Comparison of ENCODE assay signal across 33 cellular contexts in genomic region chr6:36042618-36043260, GRCh38. TPM values are rescaled to one million over a fixed set of nuclear protein-coding genes. Genes with fewer than 3 reads are reported as not detected.
"Had no signal": no experiment of that assay in that cellular context is flagged by ENCODE, and none has a peak within 500 bp of the region (broad histone marks: within the 10 kb centered on the region; RNA-seq: fewer than 3 reads in every experiment).

No MANE protein-coding gene starts in this region.

- H3K27ac ChIP-seq: breast epithelium, coronary artery, dorsolateral prefrontal cortex, heart right ventricle, left ventricle myocardium inferior, pancreas, prostate gland, sigmoid colon, stomach, suprapubic skin, tibial nerve had no signal

- H3K27ac Mint-ChIP-seq: activated CD4-positive, alpha-beta memory T cell treated with anti-CD3 and anti-CD28 coated beads, Interleukin-2, amount 10 ng/mL, durations not matched to agents 7 days and 5 days; activated naive CD4-positive, alpha-beta T cell treated with anti-CD3 and anti-CD28 coated beads, Interleukin-2, amount 50 U/mL, for 24 hours; activated naive CD8-positive, alpha-beta T cell treated with anti-CD3 and anti-CD28 coated beads, Interleukin-2, amount 50 U/mL, for 24 hours; activated T-cell treated with anti-CD3 and anti-CD28 coated beads, Interleukin-2, amount 50 U/mL, for 24 hours; activated T-helper 2 cell treated with anti-CD3 and anti-CD28 coated beads, Interferon-gamma antibody, Interleukin-2, Interleukin-4, amounts not matched to agents 10 μg/mL and 5 μg/mL and 100 μg/mL, durations not matched to agents 14 hours and 24 hours and 36 hours; stimulated activated naive B cell treated with anti-CD40 and anti-IgM and Interleukin-4, amounts not matched to agents 10 μg/mL and 1 μg/mL and 100 μg/mL, for 72 hours had no signal

- H3K9me3 Mint-ChIP-seq: activated naive CD4-positive, alpha-beta T cell treated with anti-CD3 and anti-CD28 coated beads, Interleukin-2, amount 50 U/mL, for 24 hours; activated naive CD8-positive, alpha-beta T cell treated with anti-CD3 and anti-CD28 coated beads, Interleukin-2, amount 50 U/mL, for 24 hours; activated T-cell treated with anti-CD3 and anti-CD28 coated beads, Interleukin-2, amount 50 U/mL, for 24 hours; activated T-helper 2 cell treated with anti-CD3 and anti-CD28 coated beads, Interferon-gamma antibody, Interleukin-2, Interleukin-4, amounts not matched to agents 10 μg/mL and 5 μg/mL and 100 μg/mL, durations not matched to agents 14 hours and 24 hours and 36 hours had no signal

- H3K27me3 Mint-ChIP-seq: activated CD4-positive, alpha-beta memory T cell treated with anti-CD3 and anti-CD28 coated beads, Interleukin-2, amount 10 ng/mL, durations not matched to agents 7 days and 5 days; activated CD4-positive, alpha-beta T cell treated with anti-CD3 and anti-CD28 coated beads, Interleukin-2, amount 10 ng/mL, durations not matched to agents 7 days and 5 days; activated naive CD4-positive, alpha-beta T cell treated with anti-CD3 and anti-CD28 coated beads, Interleukin-2, amount 50 U/mL, for 24 hours; activated naive CD8-positive, alpha-beta T cell treated with anti-CD3 and anti-CD28 coated beads, Interleukin-2, amount 50 U/mL, for 24 hours; activated T-cell treated with anti-CD3 and anti-CD28 coated beads, Interleukin-2, amount 50 U/mL, for 24 hours; stimulated activated naive B cell treated with anti-CD40 and anti-IgM and Interleukin-4, amounts not matched to agents 10 μg/mL and 1 μg/mL and 100 μg/mL, for 72 hours had no signal

- H3K4me3 ChIP-seq: breast epithelium, coronary artery, dorsolateral prefrontal cortex, heart right ventricle, left ventricle myocardium inferior, lung, pancreas, prostate gland, sigmoid colon, smooth muscle cell, stomach, suprapubic skin, tibial nerve had no signal

- H3K9me3 ChIP-seq: breast epithelium, heart right ventricle, left ventricle myocardium inferior, pancreas, prostate gland, sigmoid colon, stomach, suprapubic skin, tibial nerve had no signal

- H3K27me3 ChIP-seq: breast epithelium, dorsolateral prefrontal cortex, heart right ventricle, pancreas, sigmoid colon, stomach, suprapubic skin, tibial nerve had no signal

- H3K4me3 Mint-ChIP-seq: activated CD4-positive, alpha-beta memory T cell treated with anti-CD3 and anti-CD28 coated beads, Interleukin-2, amount 10 ng/mL, durations not matched to agents 7 days and 5 days; activated CD4-positive, alpha-beta T cell treated with anti-CD3 and anti-CD28 coated beads, Interleukin-2, amount 10 ng/mL, durations not matched to agents 7 days and 5 days; activated naive CD4-positive, alpha-beta T cell treated with anti-CD3 and anti-CD28 coated beads, Interleukin-2, amount 50 U/mL, for 24 hours; activated naive CD8-positive, alpha-beta T cell treated with anti-CD3 and anti-CD28 coated beads, Interleukin-2, amount 50 U/mL, for 24 hours; activated T-cell treated with anti-CD3 and anti-CD28 coated beads, Interleukin-2, amount 50 U/mL, for 24 hours; stimulated activated naive B cell treated with anti-CD40 and anti-IgM and Interleukin-4, amounts not matched to agents 10 μg/mL and 1 μg/mL and 100 μg/mL, for 72 hours had no signal

- H3K36me3 ChIP-seq: breast epithelium, heart right ventricle, left ventricle myocardium inferior, pancreas, prostate gland, sigmoid colon, stomach, suprapubic skin, tibial nerve had no signal

- ATAC-seq: activated naive CD8-positive, alpha-beta T cell treated with anti-CD3 and anti-CD28 coated beads, Interleukin-2, amount 50 U/mL, for 24 hours; heart right ventricle; pancreas; stimulated activated naive B cell treated with anti-CD40 and anti-IgM and Interleukin-4, amounts not matched to agents 10 μg/mL and 1 μg/mL and 100 μg/mL, for 72 hours had no signal

- DNase-seq: activated CD4-positive, alpha-beta memory T cell treated with anti-CD3 and anti-CD28 coated beads, Interleukin-2, amount 10 ng/mL, durations not matched to agents 7 days and 5 days; activated CD4-positive, alpha-beta T cell treated with anti-CD3 and anti-CD28 coated beads for 1 hour; activated CD4-positive, alpha-beta T cell treated with anti-CD3 and anti-CD28 coated beads, Interleukin-2, amount 10 ng/mL, durations not matched to agents 7 days and 5 days; activated CD8-positive, alpha-beta memory T cell treated with anti-CD3 and anti-CD28 coated beads, Interleukin-2, amount 50 U/mL, for 48 hours; activated naive CD8-positive, alpha-beta T cell treated with anti-CD3 and anti-CD28 coated beads, Interleukin-2, amount 50 U/mL, for 24 hours; activated T-cell treated with anti-CD3 and anti-CD28 coated beads, Interleukin-2, amount 50 U/mL, for 24 hours; dorsolateral prefrontal cortex; effector memory CD4-positive, alpha-beta T cell; erythroblast; foreskin fibroblast; heart right ventricle; left ventricle myocardium inferior; nucleus accumbens; pancreas; retina; sigmoid colon; stimulated activated CD4-positive, alpha-beta T cell treated with anti-CD3 and anti-CD28 coated beads, Interleukin-15, amount 100 ng/mL, for 24 hours; stimulated activated CD4-positive, alpha-beta T cell treated with anti-CD3 and anti-CD28 coated beads, Interleukin-2, amount 100 ng/mL, for 24 hours; stimulated activated naive B cell treated with anti-CD40 and anti-IgM and Interleukin-4, amounts not matched to agents 10 μg/mL and 1 μg/mL and 100 μg/mL, for 72 hours; stomach; T-helper 2 cell had no signal

- H3K4me1 ChIP-seq: prostate gland had no signal

RNA-seq across cellular contexts. Expression of gene SLC26A8, which starts 18.3 kb away (rescaled TPM):
- total RNA-seq: activated CD4-positive, alpha-beta memory T cell treated with anti-CD3 and anti-CD28 coated beads, Interleukin-2, amount 10 ng/mL, durations not matched to agents 7 days and 5 days; activated CD4-positive, alpha-beta T cell treated with anti-CD3 and anti-CD28 coated beads, Interleukin-2, amount 10 ng/mL, durations not matched to agents 7 days and 5 days; activated T-helper 2 cell treated with anti-CD3 and anti-CD28 coated beads, Interferon-gamma antibody, Interleukin-2, Interleukin-4, amounts not matched to agents 10 μg/mL and 5 μg/mL and 100 μg/mL, durations not matched to agents 14 hours and 24 hours and 36 hours; glomerular endothelial cell; left ventricle myocardium inferior; mucosa of gallbladder; sigmoid colon; smooth muscle cell; suprapubic skin had no signal
- polyA plus RNA-seq: neural cell had no signal
